In the genomic region with DNA sequence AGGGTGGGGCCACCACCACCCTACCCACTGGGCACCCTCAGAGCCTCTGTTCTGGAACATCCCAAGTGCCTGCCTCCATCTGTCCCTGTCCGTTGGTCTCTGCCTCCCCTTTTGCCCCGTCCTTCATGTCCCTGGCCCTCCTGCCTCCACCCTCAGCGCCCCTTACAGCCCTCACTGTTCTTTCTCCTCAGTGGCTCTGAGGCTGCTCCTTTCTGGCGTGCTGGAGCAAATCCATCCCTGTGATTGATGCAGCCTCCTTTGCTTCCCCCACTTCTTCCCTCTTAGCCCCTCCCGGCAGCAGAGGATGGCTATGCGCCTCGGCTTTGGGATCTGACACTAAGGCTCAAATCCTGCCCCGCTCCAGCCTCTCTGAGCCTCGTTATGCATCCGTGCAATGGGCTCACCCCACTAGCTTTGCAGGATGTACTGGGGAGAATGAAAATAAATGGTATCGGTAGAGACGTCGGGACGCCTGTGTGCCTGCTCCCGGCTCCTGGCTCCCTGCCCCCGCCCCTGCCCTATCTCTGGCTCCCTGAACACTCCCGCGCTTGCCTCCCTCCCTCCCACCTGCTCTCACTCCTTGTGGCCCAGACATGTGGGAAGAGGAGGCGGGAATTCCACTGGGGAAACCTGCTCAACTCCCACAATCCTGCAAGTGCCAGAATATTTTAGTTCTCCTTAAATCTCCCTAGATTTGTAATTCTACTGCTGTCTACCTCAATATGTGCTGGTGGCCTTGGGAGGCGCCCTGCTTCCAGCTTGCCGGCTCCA, we compare ENCODE assay signal across 1 cellular context.
TF ChIP-seq lines count a peak whose summit lies in the region.

No MANE protein-coding gene starts in this region.

TF ChIP-seq in H1, 55 proteins besides CTCF, POLR2A, EP300 and RAD21:
- TF ChIP-seq NRF1 (IDR thresholded peaks at IDR 0.05; ENCODE audit: low read depth, low read length) (no peak), GTF2F1 (IDR thresholded peaks at IDR 0.05; ENCODE audit: borderline replicate concordance, low read depth, low read length) (no peak), SP1 (IDR thresholded peaks at IDR 0.05; ENCODE audit: low read depth, low read length) (0 out of 2 replicates have a peak, but pooled peaks have one; percentile 5), YY1 (IDR thresholded peaks at IDR 0.05; ENCODE audit: low read depth, low read length) (no peak), MAFK (IDR thresholded peaks at IDR 0.05; ENCODE audit: low read depth, low read length) (no peak), KDM4A (IDR thresholded peaks at IDR 0.05; ENCODE audit: low read depth, low read length, severe bottlenecking) (peak; percentile 3), HDAC2 (IDR thresholded peaks at IDR 0.05; ENCODE audit: borderline replicate concordance in 1 of 2, low read depth in 2 of 2, low read length in 2 of 2) (no peak; a peak in 1 of 4 replicates), ASH2L (IDR thresholded peaks at IDR 0.05; ENCODE audit: low read length) (peak; percentile 77), EGR1 (IDR thresholded peaks at IDR 0.05; ENCODE audit: borderline replicate concordance, low read depth, low read length) (no peak), KDM1A (IDR thresholded peaks at IDR 0.05; ENCODE audit: borderline replicate concordance, low read length) (peak; percentile 10; the same call in 1 of the 2 replicates), SRF (IDR thresholded peaks at IDR 0.05; ENCODE audit: low read depth, low read length) (no peak), CREB1 (IDR thresholded peaks at IDR 0.05) (no peak), POU5F1 (IDR thresholded peaks at IDR 0.05; ENCODE audit: low read depth, low read length) (no peak), RXRA (IDR thresholded peaks at IDR 0.05; ENCODE audit: insufficient read depth, low read depth, low read length) (no peak), TAF7 (optimal IDR thresholded peaks at IDR 0.05; ENCODE audit: borderline replicate concordance, low read depth, low read length) (no peak), JUND (IDR thresholded peaks at IDR 0.05; ENCODE audit: low read length) (no peak), CHD1 (IDR thresholded peaks at IDR 0.05; ENCODE audit: low read depth, low read length) (no peak), EZH2 (IDR thresholded peaks at IDR 0.05; ENCODE audit: low read depth, low read length, severe bottlenecking) (no peak), CEBPB (IDR thresholded peaks at IDR 0.05; ENCODE audit: low read depth, low read length) (no peak), CBX5 (IDR thresholded peaks at IDR 0.05; ENCODE audit: low read depth, low read length) (no peak), FOSL1 (IDR thresholded peaks at IDR 0.05; ENCODE audit: insufficient read depth, low read depth, low read length) (no peak), RBBP5 (IDR thresholded peaks at IDR 0.05; ENCODE audit: borderline replicate concordance, low read depth, low read length) (0 out of 2 replicates have a peak, but pooled peaks have one; percentile 23), CTBP2 (IDR thresholded peaks at IDR 0.05; ENCODE audit: borderline replicate concordance, insufficient read depth, insufficient read length, low read length) (peak; percentile 39)
- TF ChIP-seq, protein P1, sequence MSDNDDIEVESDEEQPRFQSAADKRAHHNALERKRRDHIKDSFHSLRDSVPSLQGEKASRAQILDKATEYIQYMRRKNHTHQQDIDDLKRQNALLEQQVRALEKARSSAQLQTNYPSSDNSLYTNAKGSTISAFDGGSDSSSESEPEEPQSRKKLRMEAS (IDR thresholded peaks at IDR 0.05) = peak; percentile 63; the same call in 1 of the 2 replicates
- TF ChIP-seq, protein P2, sequence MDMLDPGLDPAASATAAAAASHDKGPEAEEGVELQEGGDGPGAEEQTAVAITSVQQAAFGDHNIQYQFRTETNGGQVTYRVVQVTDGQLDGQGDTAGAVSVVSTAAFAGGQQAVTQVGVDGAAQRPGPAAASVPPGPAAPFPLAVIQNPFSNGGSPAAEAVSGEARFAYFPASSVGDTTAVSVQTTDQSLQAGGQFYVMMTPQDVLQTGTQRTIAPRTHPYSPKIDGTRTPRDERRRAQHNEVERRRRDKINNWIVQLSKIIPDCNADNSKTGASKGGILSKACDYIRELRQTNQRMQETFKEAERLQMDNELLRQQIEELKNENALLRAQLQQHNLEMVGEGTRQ (IDR thresholded peaks at IDR 0.05; ENCODE audit: low read length) = no peak
- TF ChIP-seq, protein P3, sequence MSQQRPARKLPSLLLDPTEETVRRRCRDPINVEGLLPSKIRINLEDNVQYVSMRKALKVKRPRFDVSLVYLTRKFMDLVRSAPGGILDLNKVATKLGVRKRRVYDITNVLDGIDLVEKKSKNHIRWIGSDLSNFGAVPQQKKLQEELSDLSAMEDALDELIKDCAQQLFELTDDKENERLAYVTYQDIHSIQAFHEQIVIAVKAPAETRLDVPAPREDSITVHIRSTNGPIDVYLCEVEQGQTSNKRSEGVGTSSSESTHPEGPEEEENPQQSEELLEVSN (IDR thresholded peaks at IDR 0.05) = peak; percentile 86
